ENCODE assay signal across 8 cellular contexts in the genomic region with DNA sequence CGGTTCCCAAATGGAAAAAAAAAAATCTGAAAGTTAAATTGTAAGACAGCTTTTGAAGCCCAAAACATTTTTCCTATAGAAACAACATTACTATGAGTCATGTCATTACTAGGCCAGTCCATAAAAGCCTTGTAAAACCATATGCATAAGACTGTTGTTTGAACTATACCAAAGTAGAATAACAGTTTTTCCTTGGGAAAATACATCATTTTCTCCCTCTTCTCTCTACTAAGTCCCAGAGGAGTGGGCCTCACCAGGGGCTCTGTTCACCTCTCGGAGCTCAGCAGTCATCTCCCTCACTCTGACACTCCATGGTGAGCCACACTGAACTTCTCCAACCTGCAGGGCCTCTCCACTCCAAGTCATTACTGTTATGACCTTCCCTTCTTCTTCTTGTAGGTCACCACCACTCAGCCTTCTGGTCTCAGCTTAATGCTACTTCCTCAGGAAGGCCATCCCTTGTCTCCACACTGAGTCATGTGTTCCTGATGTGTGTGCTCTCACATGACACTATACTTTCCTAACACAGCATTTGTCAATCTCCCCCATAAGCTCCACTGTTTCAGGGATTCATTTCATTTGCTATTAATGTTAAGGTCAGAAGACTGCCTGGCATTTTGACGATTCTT. TPM values are rescaled to one million over a fixed set of nuclear protein-coding genes. Genes with fewer than 3 reads are reported as not detected.
DNase-seq lines count a peak whose midpoint lies in the region; ATAC-seq, FAIRE-seq and TF ChIP-seq lines count a peak whose summit lies in the region.

No MANE protein-coding gene starts in this region.

- peak overlapping the region; percentile 51 for H3K9ac ChIP-seq in Loucy (ENCODE audit: low read depth, low read length, poor library complexity, severe bottlenecking)
- no peak overlapping the region for H3K9ac ChIP-seq in K562 (ENCODE audit: insufficient read depth in 1 of 2, low read depth in 2 of 2, low read length in 2 of 2)
- peak overlapping the region; percentile 89 for H3K9ac ChIP-seq in mesenchymal stem cell (ENCODE audit: low read length)

- H3K27me3 Mint-ChIP-seq in CD14-positive monocyte (ENCODE audit: low read depth in 3 of 3), result no peaks in the 10 kb centered on the region

- peaks cover 13% of the 10 kb centered on the region for H3K79me1 ChIP-seq in mesenchymal stem cell (replicated peaks; ENCODE audit: low read length, poor library complexity, severe bottlenecking)

- TF ChIP-seq CTCF in CD14-positive monocyte (IDR thresholded peaks at IDR 0.05) (no peak), Loucy (conservative IDR thresholded peaks at IDR 0.05; ENCODE audit: low read length) (no peak), K562 (IDR thresholded peaks at IDR 0.05 in 2 of 3, conservative IDR thresholded peaks at IDR 0.05 in 1 of 3; ENCODE audit: insufficient read depth in 2 of 3, low read depth in 1 of 3, low read length in 3 of 3) (no peak)

- H2BK5ac ChIP-seq in mesenchymal stem cell (ENCODE audit: low read depth, low read length, poor library complexity, severe bottlenecking), result no peak overlapping the region

- H3K14ac ChIP-seq in mesenchymal stem cell (ENCODE audit: low read length in 2 of 2), result no peak overlapping the region

- no peak for TF ChIP-seq EP300 in K562 (IDR thresholded peaks at IDR 0.05; ENCODE audit: low read length)

- H3K9me3 ChIP-seq in Loucy (ENCODE audit: insufficient read depth, low read depth, low read length), result peaks cover 19% of the 10 kb centered on the region
- H3K9me3 ChIP-seq in K562 (replicated peaks; ENCODE audit: control insufficient read depth, insufficient read depth, low read depth, low read length), result no peaks in the 10 kb centered on the region
- peaks cover 18% of the 10 kb centered on the region for H3K9me3 ChIP-seq in mesenchymal stem cell (ENCODE audit: control insufficient read depth, low read length)

- H3F3A ChIP-seq in Loucy (ENCODE audit: low read depth), result no peaks in the 10 kb centered on the region

- peak; percentile 65 for FAIRE-seq in K562 (lab: Jason Lieb, UNC)

- no peak overlapping the region for H2BK120ac ChIP-seq in mesenchymal stem cell (ENCODE audit: low read depth, low read length)

- no peaks in the 10 kb centered on the region for H3K79me2 ChIP-seq in Loucy (ENCODE audit: insufficient read depth, low read length)
- no peaks in the 10 kb centered on the region for H3K79me2 ChIP-seq in K562 (ENCODE audit: control insufficient read depth, insufficient read depth, low read length)

- H3K9me3 Mint-ChIP-seq in CD14-positive monocyte, result peaks cover 7 to 16% (median 12%) of the 10 kb centered on the region in 7 donors

- peaks cover 89% of the 10 kb centered on the region for H3K4me1 Mint-ChIP-seq in CD14-positive monocyte

- peak overlapping the region; percentile 98 to 100 (median 99) for H3K27ac Mint-ChIP-seq in CD14-positive monocyte

- ATAC-seq in K562, result no peak
- ATAC-seq in GM18873 (IDR thresholded peaks at IDR 0.05; ENCODE audit: low FRiP score, unreplicated experiment), result no peak
- no peak for ATAC-seq in HG03175 (IDR thresholded peaks at IDR 0.05; ENCODE audit: unreplicated experiment)

- H2AK5ac ChIP-seq in mesenchymal stem cell (ENCODE audit: low read length, severe bottlenecking), result no peak overlapping the region

- H3K23ac ChIP-seq in mesenchymal stem cell (ENCODE audit: low read length in 2 of 2), result no peak overlapping the region

- no peaks in the 10 kb centered on the region for H3K9me1 ChIP-seq in K562 (ENCODE audit: control insufficient read depth, insufficient read depth, low read length)

- H2AFZ ChIP-seq in Loucy (ENCODE audit: low read length), result peak overlapping the region; percentile 10
- no peak overlapping the region for H2AFZ ChIP-seq in K562 (ENCODE audit: low read depth, low read length)
- no peak overlapping the region for H2AFZ ChIP-seq in mesenchymal stem cell (ENCODE audit: low read depth, low read length)

- CTCF ChIA-PET in K562 (lab: Yijun Ruan, JAX; ENCODE audit: low intra/inter-chr PET ratio), result no interaction called here

- peak overlapping the region; percentile 86 to 96 for H3K4me3 Mint-ChIP-seq in CD14-positive monocyte

- H4K20me1 ChIP-seq in Loucy (ENCODE audit: insufficient read depth, low read length, poor library complexity, severe bottlenecking), result no peaks in the 10 kb centered on the region
- no peaks in the 10 kb centered on the region for H4K20me1 ChIP-seq in K562 (replicated peaks; ENCODE audit: control insufficient read depth, insufficient read depth, low read length)

- H3K4me3 ChIP-seq in Loucy (ENCODE audit: low read length, poor library complexity, severe bottlenecking), result peak overlapping the region; percentile 63
- no peak overlapping the region for H3K4me3 ChIP-seq in K562
- peak overlapping the region in 1 of 2 experiments; percentile 69 for H3K4me3 ChIP-seq in mesenchymal stem cell (ENCODE audit: insufficient read depth in 1 of 2, low read depth in 1 of 2, low read length in 2 of 2)

- DNase-seq in CD14-positive monocyte (ENCODE audit: low spot score), result peak; percentile 93
- DNase-seq in K562 (ENCODE audit: extremely low read depth in 1 of 4, low spot score in 3 of 4), result no peak
- peak; percentile 81 for DNase-seq in mesenchymal stem cell
- no peak for DNase-seq in NCI-H774 (lab: John Stamatoyannopoulos, UW)
- no peak for DNase-seq in effector CD4-positive, alpha-beta T cell

- TF ChIP-seq POLR2A in K562 (conservative IDR thresholded peaks at IDR 0.05), result no peak

- 12% methylated on average over 3 of the region's 3 CpGs for WGBS in K562 (ENCODE audit: insufficient coverage, low coverage, missing lambda C conversion rate)
- 76% methylated on average over 2 of the region's 3 CpGs for WGBS in mesenchymal stem cell

- peak overlapping the region; percentile 87 for H4K8ac ChIP-seq in mesenchymal stem cell (ENCODE audit: low read length)

- peaks cover 12 to 15% of the 10 kb centered on the region in 2 donors for H3K36me3 Mint-ChIP-seq in CD14-positive monocyte

- in situ Hi-C loops in K562 (cut with MboI), result no loop called here

- H2BK15ac ChIP-seq in mesenchymal stem cell (ENCODE audit: low read depth, poor library complexity, severe bottlenecking), result peak overlapping the region; percentile 2

- intact Hi-C loops in CD14-positive monocyte (cut with micrococcal nuclease), result loop anchor here (1.0 to 5.0 kb wide), 2 partner anchors 33 to 34 kb away; a partner anchor contains a TSS
- intact Hi-C loops in K562 (cut with micrococcal nuclease), result no loop called here

- BruUV-seq in K562 (replicated peaks; lab: Mats Ljungman, UMichigan), result no TSS peak

- no peaks in the 10 kb centered on the region for H3K9me2 ChIP-seq in Loucy (replicated peaks; ENCODE audit: low read depth, low read length)

- no peaks in the 10 kb centered on the region for H3K36me3 ChIP-seq in Loucy (ENCODE audit: insufficient read depth, low read length)
- H3K36me3 ChIP-seq in K562 (ENCODE audit: control insufficient read depth, insufficient read depth, low read length), result no peaks in the 10 kb centered on the region
- peaks cover 0 to 4% of the 10 kb centered on the region in 2 experiments for H3K36me3 ChIP-seq in mesenchymal stem cell (ENCODE audit: control insufficient read depth in 1 of 2, insufficient read depth in 2 of 2, low read depth in 1 of 2, low read length in 2 of 2)

- H3K18ac ChIP-seq in mesenchymal stem cell (ENCODE audit: low read depth in 1 of 2, low read length in 2 of 2), result peak overlapping the region; percentile 31 to 50

- H3K4ac ChIP-seq in mesenchymal stem cell (ENCODE audit: low read depth in 1 of 2, low read length in 2 of 2), result peak overlapping the region in 1 of 2 experiments; percentile 2

- H3K27ac ChIP-seq in K562 (ENCODE audit: extremely low read depth, low read depth, low read length) (no peak overlapping the region), mesenchymal stem cell (ENCODE audit: low read length, poor library complexity, severe bottlenecking) (no peak overlapping the region)

- peak overlapping the region; percentile 64 for H4K91ac ChIP-seq in mesenchymal stem cell (ENCODE audit: low read length)

- H2BK12ac ChIP-seq in mesenchymal stem cell (ENCODE audit: low read length in 2 of 2), result peak overlapping the region in 1 of 2 experiments; percentile 8

- POLR2A ChIA-PET in K562 (lab: Yijun Ruan, JAX), result interaction anchor here (0.6 to 1.1 kb wide), 2 partner anchors 9 to 232 kb away, joined by 3 read pairs; no protein-coding TSS in a partner anchor

- no peaks in the 10 kb centered on the region for H3K27me3 ChIP-seq in Loucy (ENCODE audit: insufficient read depth, low read length, poor library complexity, severe bottlenecking)
- H3K27me3 ChIP-seq in K562 (ENCODE audit: control insufficient read depth in 2 of 2, insufficient read depth in 2 of 2, low read length in 2 of 2), result no peaks in the 10 kb centered on the region
- H3K27me3 ChIP-seq in mesenchymal stem cell (ENCODE audit: control insufficient read depth in 1 of 2, insufficient read depth in 1 of 2, low read length in 2 of 2), result no peaks in the 10 kb centered on the region

- H3K4me1 ChIP-seq in Loucy (ENCODE audit: insufficient read depth, low read length, poor library complexity, severe bottlenecking) (peaks cover 23% of the 10 kb centered on the region), K562 (replicated peaks in 1 of 2; ENCODE audit: control insufficient read depth in 2 of 2, insufficient read depth in 2 of 2, low read length in 2 of 2) (no peaks in the 10 kb centered on the region), mesenchymal stem cell (ENCODE audit: control insufficient read depth, insufficient read depth, low read depth, low read length) (peaks cover 5% of the 10 kb centered on the region)

- peak overlapping the region; percentile 82 for H3K4me2 ChIP-seq in Loucy (ENCODE audit: low read depth, low read length, poor library complexity, severe bottlenecking)
- H3K4me2 ChIP-seq in K562 (ENCODE audit: insufficient read depth, low read length), result no peak overlapping the region
- no peak overlapping the region for H3K4me2 ChIP-seq in mesenchymal stem cell (ENCODE audit: low read length, poor library complexity, severe bottlenecking)

- TF ChIP-seq RAD21 in K562 (CRISPR knock-in tag; conservative IDR thresholded peaks at IDR 0.05 in 1 of 2, IDR thresholded peaks at IDR 0.05 in 1 of 2), result no peak

RNA-seq across cellular contexts. Expression of a gene that starts 32.5 kb away (rescaled TPM):
- polyA plus RNA-seq in CD14-positive monocyte, result 1 to 10 TPM; 5.4 to 9.3 TPM
- 0.46 and 1.2 TPM in 2 replicates for total RNA-seq in K562 (2011; cell fraction: chromatin; rRNA removed; ENCODE audit: low replicate concordance)
- total RNA-seq in K562 (2011; cell fraction: nucleolus; rRNA removed), result 0.17 and 0.79 TPM in 2 replicates
- 0.61 and 1.0 TPM in 2 replicates for total RNA-seq in K562 (2011; cell fraction: nucleoplasm; rRNA removed)
- 0.91 and 1.0 TPM in 2 replicates for total RNA-seq in K562 (2014; rRNA removed)
- 1.1 and 1.2 TPM in 2 replicates for total RNA-seq in K562 (2014; rRNA removed; fragmentation: Illumina TruSeq; extraction: Trizol)
- 0.98 and 1.3 TPM in 2 replicates for total RNA-seq in K562 (2015; rRNA removed; fragmentation: Illumina TruSeq; extraction: Trizol)
- 0.91 and 1.2 TPM in 2 replicates for total RNA-seq in K562 (2021)
- 0.49 and 0.85 TPM in 2 replicates for polyA plus RNA-seq in K562 (2011; rRNA removed)
- 0.28 and 0.51 TPM in 2 replicates for polyA plus RNA-seq in K562 (2011; cell fraction: cytosol; rRNA removed)
- 0.48 and 0.82 TPM in 2 replicates for polyA plus RNA-seq in K562 (2011; cell fraction: nucleus; rRNA removed)
- polyA plus RNA-seq in K562 (2012), result 0.85 and 1.0 TPM in 2 replicates
- 1.3 and 1.5 TPM in 2 replicates for polyA plus RNA-seq in K562 (2014; fragmentation: Illumina TruSeq; extraction: Trizol)
- polyA plus RNA-seq in K562 (2014; fragmentation: Nextera tagmentation; extraction: Ambion mirVana), result 1 to 10 TPM in 1 of 2 experiments, under 1 TPM in 1; 0.45 to 1.0 TPM
- polyA plus RNA-seq in K562 (2014; rRNA removed), result 0.64 and 2.0 TPM in 2 replicates
- 0.98 and 1.1 TPM in 2 replicates for polyA minus RNA-seq in K562 (2011; rRNA and poly(A)+ RNA removed)
- polyA minus RNA-seq in K562 (2011; cell fraction: cytosol; rRNA and poly(A)+ RNA removed), result 0.36 and 0.67 TPM in 2 replicates
- 0.40 and 0.67 TPM in 2 replicates for polyA minus RNA-seq in K562 (2011; cell fraction: nucleus; rRNA and poly(A)+ RNA removed)
- 3.4 TPM for polyA plus RNA-seq in mesenchymal stem cell (2013, experiment 1 of 2)
- polyA plus RNA-seq in mesenchymal stem cell (2013, experiment 2 of 2), result 3.5 TPM

Comparison
In these comparisons a context has a peak if more than half of its experiments do, and no peak if none do; other contexts are left out.
1. DNase-seq: peak in CD14-positive monocyte (single experiment) and mesenchymal stem cell (single experiment); none in K562 (0 of 4), NCI-H774 (single experiment) and effector CD4-positive, alpha-beta T cell (single experiment).
2. H3K9ac ChIP-seq: peak in Loucy (single experiment) and mesenchymal stem cell (single experiment); none in K562 (0 of 2).